Comparison of ENCODE assay signal across 1 cellular context in genomic region chr6:145091102-145091826, GRCh38.
TF ChIP-seq lines count a peak whose summit lies in the region.

No MANE protein-coding gene starts in this region.

TF ChIP-seq in GM23338, 12 proteins besides CTCF, POLR2A, EP300 and RAD21 (continued from another document):
- TF ChIP-seq ZNF462 (CRISPR knock-in tag; IDR thresholded peaks at IDR 0.05) = no peak
- no peak for TF ChIP-seq ZNF331 (CRISPR knock-in tag; IDR thresholded peaks at IDR 0.05; ENCODE audit: low read depth)
- TF ChIP-seq REST (IDR thresholded peaks at IDR 0.05; ENCODE audit: unreplicated experiment) = no peak
- no peak for TF ChIP-seq EZH2 (IDR thresholded peaks at IDR 0.05; ENCODE audit: low read depth, unreplicated experiment)
